Comparison of ENCODE assay signal across 20 cellular contexts in the genomic region with DNA sequence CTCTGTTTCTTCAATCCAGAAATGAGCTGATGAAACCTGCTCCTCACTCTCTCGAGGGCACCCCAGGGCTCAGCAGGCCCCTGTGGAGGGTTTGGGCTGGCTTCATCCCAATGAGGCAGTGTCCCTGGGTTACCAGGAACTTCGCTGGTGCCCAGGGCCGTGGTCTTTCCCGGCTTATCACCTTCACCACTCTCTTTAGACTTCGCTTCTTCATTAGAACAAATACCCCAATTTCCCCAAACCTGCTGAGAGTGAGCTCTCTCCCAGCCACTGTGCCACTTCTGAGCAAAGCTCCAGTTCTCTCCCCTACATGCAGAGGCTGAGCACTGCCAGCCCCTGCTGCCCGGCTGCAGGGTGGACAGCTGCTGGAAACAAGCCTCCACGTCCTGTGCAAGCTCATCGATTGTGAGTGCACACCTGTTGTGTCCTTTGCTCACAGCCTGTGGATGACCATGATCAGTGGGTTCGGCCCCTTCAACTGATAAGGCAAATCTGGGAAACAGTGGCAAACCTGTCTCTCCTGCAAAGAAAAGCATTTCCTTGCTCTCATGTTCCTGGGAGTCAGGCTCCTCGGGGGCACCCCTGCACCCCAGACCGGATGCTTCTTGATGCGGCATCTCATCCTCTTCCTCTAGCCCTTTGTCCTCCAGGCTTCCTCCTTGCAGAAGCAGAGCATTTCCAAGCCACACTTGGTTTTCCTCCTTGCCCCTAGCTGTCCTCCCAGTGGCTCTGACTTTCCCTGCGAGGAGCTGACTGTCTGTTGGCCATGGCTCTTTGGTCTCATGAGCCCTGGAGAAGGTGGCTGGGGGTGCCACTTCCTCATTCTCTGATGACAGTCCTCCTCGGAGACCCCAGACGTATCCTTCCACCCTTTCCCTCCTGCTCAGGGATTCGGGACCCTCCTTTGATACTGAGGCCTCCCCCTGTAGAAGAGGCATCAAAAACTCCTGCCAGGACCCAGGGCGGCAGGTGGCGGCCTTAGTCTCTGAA. TPM values are rescaled to one million over a fixed set of nuclear protein-coding genes. Genes with fewer than 3 reads are reported as not detected.
DNase-seq lines count a peak whose midpoint lies in the region; ATAC-seq and TF ChIP-seq lines count a peak whose summit lies in the region.
"Had no signal": no experiment of that assay in that cellular context is flagged by ENCODE, and none has a peak within 500 bp of the region (broad histone marks: within the 10 kb centered on the region; RNA-seq: fewer than 3 reads in every experiment).

No MANE protein-coding gene starts in this region.

- H3K36me3 ChIP-seq in GM23248 (ENCODE audit: low read depth) = no peaks in the 10 kb centered on the region

- H3K4me1 ChIP-seq in GM23248 (ENCODE audit: insufficient read depth) = no peaks in the 10 kb centered on the region

- ATAC-seq in natural killer cell treated with Interleukin-12 subunit alpha and Interleukin-12 subunit beta and Interleukin-15 and Interleukin-18, amount 100 ng/mL, for 72 hours = peak in 1 of 2 donors; percentile 33
- no peak for ATAC-seq in natural killer cell
- ATAC-seq in activated CD4-positive, alpha-beta T cell treated with anti-CD3 and anti-CD28 coated beads for 36 hours = no peak
- ATAC-seq: Panc1 had no signal

- H3K27me3 ChIP-seq in GM23248 (replicated peaks; ENCODE audit: insufficient read depth) = no peaks in the 10 kb centered on the region

- H3K4me3 Mint-ChIP-seq in natural killer cell treated with Interleukin-12 subunit alpha and Interleukin-12 subunit beta and Interleukin-15 and Interleukin-18, amount 100 ng/mL, for 72 hours = no peak overlapping the region
- no peak overlapping the region for H3K4me3 Mint-ChIP-seq in natural killer cell
- no peak overlapping the region for H3K4me3 Mint-ChIP-seq in activated CD4-positive, alpha-beta T cell treated with anti-CD3 and anti-CD28 coated beads for 36 hours

- H3K4me1 Mint-ChIP-seq in natural killer cell treated with Interleukin-12 subunit alpha and Interleukin-12 subunit beta and Interleukin-15 and Interleukin-18, amount 100 ng/mL, for 72 hours (ENCODE audit: low read depth in 2 of 2) = no peaks in the 10 kb centered on the region
- no peaks in the 10 kb centered on the region for H3K4me1 Mint-ChIP-seq in natural killer cell
- no peaks in the 10 kb centered on the region for H3K4me1 Mint-ChIP-seq in activated CD4-positive, alpha-beta T cell treated with anti-CD3 and anti-CD28 coated beads for 36 hours

- POLR2A ChIA-PET in activated CD4-positive, alpha-beta T cell treated with anti-CD3 and anti-CD28 coated beads for 36 hours (lab: Charles Lee) = no interaction called here

- in situ Hi-C loops in GM23248 (cut with MboI) = no loop called here

- no peak overlapping the region for H3K4me2 ChIP-seq in GM23248 (ENCODE audit: unreplicated experiment)
- H3K4me2 ChIP-seq: KMS-11 had no signal

- H3K36me3 Mint-ChIP-seq in natural killer cell treated with Interleukin-12 subunit alpha and Interleukin-12 subunit beta and Interleukin-15 and Interleukin-18, amount 100 ng/mL, for 72 hours = peaks cover 8% of the 10 kb centered on the region
- H3K36me3 Mint-ChIP-seq in natural killer cell = peaks cover 6% of the 10 kb centered on the region
- H3K36me3 Mint-ChIP-seq in activated CD4-positive, alpha-beta T cell treated with anti-CD3 and anti-CD28 coated beads for 36 hours (ENCODE audit: low read depth) = no peaks in the 10 kb centered on the region

- no peaks in the 10 kb centered on the region for H3K9me3 ChIP-seq in GM23248 (ENCODE audit: low read depth)

- TF ChIP-seq CTCF in natural killer cell (IDR thresholded peaks at IDR 0.05) = no peak
- no peak for TF ChIP-seq CTCF in coronary artery (IDR thresholded peaks at IDR 0.05)

- WGBS in GM23248 (ENCODE audit: low coverage in 1 of 2, low lambda C conversion rate in 2 of 2, missing lambda C conversion rate in 2 of 2), 2 experiments = 36 to 40% methylated on average over 18 of the region's 18 CpGs

- H3K79me2 ChIP-seq in GM23248 (ENCODE audit: insufficient read depth) = no peaks in the 10 kb centered on the region

- no peak overlapping the region for H3K4me3 ChIP-seq in coronary artery
- no peak overlapping the region for H3K4me3 ChIP-seq in GM23248

- H3K9ac ChIP-seq in GM23248 = no peak overlapping the region
- H3K9ac ChIP-seq: KMS-11 had no signal

- H2AFZ ChIP-seq in GM23248 = no peak overlapping the region

- peak; percentile 53 for DNase-seq in natural killer cell treated with Interleukin-12 subunit alpha and Interleukin-12 subunit beta and Interleukin-15 and Interleukin-18, amount 100 ng/mL, for 72 hours (ENCODE audit: low spot score)
- no peak for DNase-seq in natural killer cell
- peak; percentile 41 for DNase-seq in coronary artery (ENCODE audit: low spot score)
- peak; percentile 45 for DNase-seq in posterior vena cava (ENCODE audit: low spot score)
- DNase-seq in DMS79 treated with DMSO at 0.1 percent for 48 hours (lab: John Stamatoyannopoulos, UW) = no peak
- no peak for DNase-seq in activated CD4-positive, alpha-beta T cell treated with anti-CD3 and anti-CD28 coated beads for 36 hours
- DNase-seq in GM23248 = no peak
- DNase-seq in activated naive CD4-positive, alpha-beta T cell treated with anti-CD3 and anti-CD28 coated beads, Interleukin-2, amount 50 U/mL, for 16 hours = no peak
- DNase-seq: DMS53, EL, GF-D8, H7, NCI-H1092 treated with DMSO at 0.1 percent for 48 hours, NCI-H1436 treated with DMSO at 0.1 percent for 48 hours, NCI-H1930, NCI-H2227 treated with DMSO at 0.1 percent for 48 hours, NCI-H510A treated with DMSO at 0.1 percent for 48 hours, NCI-H748 treated with DMSO at 0.1 percent for 48 hours had no signal

- H3K27ac ChIP-seq in coronary artery (no peak overlapping the region), GM23248 (no peak overlapping the region)
- H3K27ac ChIP-seq: KMS-11 had no signal

- CTCF ChIA-PET in activated CD4-positive, alpha-beta T cell treated with anti-CD3 and anti-CD28 coated beads for 36 hours (lab: Charles Lee) = interaction anchor here (0.8 kb wide), 1 partner anchor 30 kb away, joined by 3 read pairs; no protein-coding TSS in a partner anchor

- peaks cover 7 to 8% of the 10 kb centered on the region in 2 donors for H3K27me3 Mint-ChIP-seq in natural killer cell treated with Interleukin-12 subunit alpha and Interleukin-12 subunit beta and Interleukin-15 and Interleukin-18, amount 100 ng/mL, for 72 hours
- H3K27me3 Mint-ChIP-seq in natural killer cell (ENCODE audit: low read depth in 2 of 2) = peaks cover 0 to 20% of the 10 kb centered on the region in 2 donors
- H3K27me3 Mint-ChIP-seq in activated CD4-positive, alpha-beta T cell treated with anti-CD3 and anti-CD28 coated beads for 36 hours = peaks cover 2% of the 10 kb centered on the region

- H3K9me3 Mint-ChIP-seq in natural killer cell treated with Interleukin-12 subunit alpha and Interleukin-12 subunit beta and Interleukin-15 and Interleukin-18, amount 100 ng/mL, for 72 hours = peaks cover 6% of the 10 kb centered on the region
- H3K9me3 Mint-ChIP-seq in natural killer cell = peaks cover 5 to 6% of the 10 kb centered on the region in 2 donors
- H3K9me3 Mint-ChIP-seq in activated CD4-positive, alpha-beta T cell treated with anti-CD3 and anti-CD28 coated beads for 36 hours (ENCODE audit: low read depth) = peaks cover 6% of the 10 kb centered on the region

- H3K27ac Mint-ChIP-seq in natural killer cell treated with Interleukin-12 subunit alpha and Interleukin-12 subunit beta and Interleukin-15 and Interleukin-18, amount 100 ng/mL, for 72 hours = no peak overlapping the region
- H3K27ac Mint-ChIP-seq in natural killer cell = no peak overlapping the region
- H3K27ac Mint-ChIP-seq in activated CD4-positive, alpha-beta T cell treated with anti-CD3 and anti-CD28 coated beads for 36 hours = no peak overlapping the region

- H4K20me1 ChIP-seq in GM23248 (ENCODE audit: insufficient read depth) = no peaks in the 10 kb centered on the region

- H3K9me2 ChIP-seq in GM23248 (ENCODE audit: insufficient read depth) = no peaks in the 10 kb centered on the region

- intact Hi-C loops in natural killer cell (cut with micrococcal nuclease) (no loop called here), posterior vena cava (cut with DNase I) (no loop called here)
- intact Hi-C loops in activated CD4-positive, alpha-beta T cell treated with anti-CD3 and anti-CD28 coated beads for 36 hours (cut with DNase I, micrococcal nuclease) = loop anchor here in 1 of 2 experiments (10.0 kb wide), 1 partner anchor 265 kb away; no protein-coding TSS in a partner anchor

- H3F3A ChIP-seq in GM23248 (ENCODE audit: insufficient read depth) = no peaks in the 10 kb centered on the region

RNA-seq across cellular contexts. Expression of a gene that starts 28.7 kb away (rescaled TPM):
- total RNA-seq in natural killer cell treated with Interleukin-12 subunit alpha and Interleukin-12 subunit beta and Interleukin-15 and Interleukin-18, amount 100 ng/mL, for 72 hours = 1 to 10 TPM in 1 of 2 donors, under 1 TPM in 1; 0.81 to 6.9 TPM
- total RNA-seq in natural killer cell (1 to 10 TPM in 2 of 3 donors, under 1 TPM in 1; 0.63 to 2.7 (median 1.8) TPM), posterior vena cava (not detected)
- total RNA-seq in activated CD4-positive, alpha-beta T cell treated with anti-CD3 and anti-CD28 coated beads for 36 hours = under 1 TPM; 0.05 TPM
- total RNA-seq in GM23248 (2014; rRNA removed; shearing (Covaris generic)) = not detected in 2 replicates
- polyA plus RNA-seq in GM23248 (2016; fragmentation: Nextera tagmentation; extraction: Ambion mirVana) = not detected in 2 replicates

Comparison
In these comparisons a context has a peak if more than half of its experiments do, and no peak if none do; other contexts are left out.
1. DNase-seq: peak in natural killer cell treated with Interleukin-12 subunit alpha and Interleukin-12 subunit beta and Interleukin-15 and Interleukin-18, amount 100 ng/mL, for 72 hours (single experiment), coronary artery (single experiment) and posterior vena cava (single experiment); none in natural killer cell (single experiment), DMS79 treated with DMSO at 0.1 percent for 48 hours (single experiment), activated CD4-positive, alpha-beta T cell treated with anti-CD3 and anti-CD28 coated beads for 36 hours (single experiment), GM23248 (single experiment) and activated naive CD4-positive, alpha-beta T cell treated with anti-CD3 and anti-CD28 coated beads, Interleukin-2, amount 50 U/mL, for 16 hours (single experiment).